Comparison of ENCODE assay signal across 33 cellular contexts in the genomic region with DNA sequence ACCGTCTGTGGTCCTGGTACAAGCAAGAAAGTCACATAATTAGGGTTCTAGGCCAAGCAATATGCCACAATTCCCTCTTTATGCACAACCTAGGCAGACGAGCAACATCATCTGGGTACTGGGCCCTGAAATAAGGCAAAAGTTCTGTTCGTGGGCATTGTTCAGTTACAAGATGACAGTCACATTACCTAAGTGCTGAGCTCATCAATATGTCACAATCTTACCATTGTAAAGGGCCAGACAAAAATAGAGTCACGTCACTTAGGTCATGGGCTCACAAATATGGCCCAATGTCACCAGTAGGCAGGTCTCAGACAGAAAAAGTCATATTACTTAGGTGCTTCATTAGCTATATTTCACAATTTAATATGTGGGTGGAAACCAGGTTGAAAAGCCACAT.
"Had no signal": no experiment of that assay in that cellular context is flagged by ENCODE, and none has a peak within 500 bp of the region (broad histone marks: within the 10 kb centered on the region; RNA-seq: fewer than 3 reads in every experiment).

No MANE protein-coding gene starts in this region.

- H3K9me3 Mint-ChIP-seq: activated B cell treated with CpG ODN at 0.5 μM for 24 hours; activated CD4-positive, alpha-beta memory T cell treated with anti-CD3 and anti-CD28 coated beads for 36 hours; activated CD4-positive, alpha-beta T cell treated with anti-CD3 and anti-CD28 coated beads, Interleukin-2, amount 10 ng/mL, durations not matched to agents 24 days and 14 days; activated naive CD4-positive, alpha-beta T cell treated with anti-CD3 and anti-CD28 coated beads for 36 hours; activated naive CD8-positive, alpha-beta T cell treated with anti-CD3 and anti-CD28 coated beads, Interleukin-2, amount 10 ng/mL, durations not matched to agents 7 days and 5 days; activated naive CD8-positive, alpha-beta T cell treated with anti-CD3 and anti-CD28 coated beads, Interleukin-2, amount 50 U/mL, for 24 hours; activated T-cell treated with anti-CD3 and anti-CD28 coated beads, Interleukin-2, amount 50 U/mL, for 24 hours; activated T-helper 2 cell treated with anti-CD3 and anti-CD28 coated beads, Interferon-gamma antibody, Interleukin-2, Interleukin-4, amounts not matched to agents 10 μg/mL and 5 μg/mL and 100 μg/mL, durations not matched to agents 14 hours and 24 hours and 36 hours; T-helper 1 cell treated with Interleukin-12 subunit alpha and Interleukin-12 subunit beta and Interleukin-4 antibody, amounts not matched to agents 30 μg/mL and 1 μg/mL, for 36 hours; T-helper 2 cell treated with Interferon-gamma antibody and Interleukin-4, amounts not matched to agents 5 μg/mL and 100 μg/mL, for 36 hours had no signal

- H3K36me3 Mint-ChIP-seq: activated CD4-positive, alpha-beta memory T cell treated with anti-CD3 and anti-CD28 coated beads for 36 hours; activated CD8-positive, alpha-beta memory T cell treated with anti-CD3 and anti-CD28 coated beads, Interleukin-2, amount 10 ng/mL, durations not matched to agents 7 days and 5 days; activated naive CD8-positive, alpha-beta T cell; activated naive CD8-positive, alpha-beta T cell treated with anti-CD3 and anti-CD28 coated beads, Interleukin-2, amount 10 ng/mL, durations not matched to agents 7 days and 5 days had no signal

- H3K27ac ChIP-seq: ascending aorta, body of pancreas, brain microvascular endothelial cell, breast epithelium, VCaP had no signal

- H3K4me3 Mint-ChIP-seq: activated B cell treated with CpG ODN at 0.5 μM for 24 hours; activated CD4-positive, alpha-beta memory T cell treated with anti-CD3 and anti-CD28 coated beads for 36 hours; activated CD4-positive, alpha-beta T cell treated with anti-CD3 and anti-CD28 coated beads, Interleukin-2, amount 10 ng/mL, durations not matched to agents 24 days and 14 days; activated CD8-positive, alpha-beta memory T cell treated with anti-CD3 and anti-CD28 coated beads, Interleukin-2, amount 10 ng/mL, durations not matched to agents 7 days and 5 days; activated CD8-positive, alpha-beta T cell treated with anti-CD3 and anti-CD28 coated beads, Interleukin-2, amount 10 ng/mL, durations not matched to agents 7 days and 5 days; activated naive CD4-positive, alpha-beta T cell treated with anti-CD3 and anti-CD28 coated beads for 36 hours; activated naive CD8-positive, alpha-beta T cell; activated naive CD8-positive, alpha-beta T cell treated with anti-CD3 and anti-CD28 coated beads, Interleukin-2, amount 10 ng/mL, durations not matched to agents 7 days and 5 days; activated naive CD8-positive, alpha-beta T cell treated with anti-CD3 and anti-CD28 coated beads, Interleukin-2, amount 50 U/mL, for 24 hours; activated T-cell treated with anti-CD3 and anti-CD28 coated beads, Interleukin-2, amount 50 U/mL, for 24 hours; T-helper 1 cell treated with Interleukin-12 subunit alpha and Interleukin-12 subunit beta and Interleukin-4 antibody, amounts not matched to agents 30 μg/mL and 1 μg/mL, for 36 hours; T-helper 2 cell treated with Interferon-gamma antibody and Interleukin-4, amounts not matched to agents 5 μg/mL and 100 μg/mL, for 36 hours had no signal

- H3K4me1 ChIP-seq: ascending aorta, body of pancreas, breast epithelium had no signal

- H3K36me3 ChIP-seq: ascending aorta, brain microvascular endothelial cell, breast epithelium had no signal

- H3K9me3 ChIP-seq: ascending aorta, body of pancreas, breast epithelium had no signal

- FAIRE-seq: TTC549 had no signal

- ATAC-seq: activated CD8-positive, alpha-beta memory T cell treated with anti-CD3 and anti-CD28 coated beads, Interleukin-2, amount 10 ng/mL, durations not matched to agents 7 days and 5 days; activated CD8-positive, alpha-beta T cell treated with anti-CD3 and anti-CD28 coated beads, Interleukin-2, amount 10 ng/mL, durations not matched to agents 7 days and 5 days; activated naive CD8-positive, alpha-beta T cell treated with anti-CD3 and anti-CD28 coated beads, Interleukin-2, amount 50 U/mL, for 24 hours; body of pancreas had no signal

- H3K27me3 Mint-ChIP-seq: activated B cell treated with CpG ODN at 0.5 μM for 24 hours; activated CD4-positive, alpha-beta memory T cell treated with anti-CD3 and anti-CD28 coated beads for 36 hours; activated CD4-positive, alpha-beta T cell treated with anti-CD3 and anti-CD28 coated beads, Interleukin-2, amount 10 ng/mL, durations not matched to agents 24 days and 14 days; activated CD8-positive, alpha-beta memory T cell treated with anti-CD3 and anti-CD28 coated beads, Interleukin-2, amount 10 ng/mL, durations not matched to agents 7 days and 5 days; activated naive CD8-positive, alpha-beta T cell; activated naive CD8-positive, alpha-beta T cell treated with anti-CD3 and anti-CD28 coated beads, Interleukin-2, amount 10 ng/mL, durations not matched to agents 7 days and 5 days; activated naive CD8-positive, alpha-beta T cell treated with anti-CD3 and anti-CD28 coated beads, Interleukin-2, amount 50 U/mL, for 24 hours; activated T-cell treated with anti-CD3 and anti-CD28 coated beads, Interleukin-2, amount 50 U/mL, for 24 hours had no signal

- H3K27ac Mint-ChIP-seq: activated B cell treated with CpG ODN at 0.5 μM for 24 hours; activated CD4-positive, alpha-beta memory T cell treated with anti-CD3 and anti-CD28 coated beads for 36 hours; activated CD4-positive, alpha-beta T cell treated with anti-CD3 and anti-CD28 coated beads, Interleukin-2, amount 10 ng/mL, durations not matched to agents 24 days and 14 days; activated CD8-positive, alpha-beta memory T cell treated with anti-CD3 and anti-CD28 coated beads, Interleukin-2, amount 10 ng/mL, durations not matched to agents 7 days and 5 days; activated CD8-positive, alpha-beta T cell treated with anti-CD3 and anti-CD28 coated beads, Interleukin-2, amount 10 ng/mL, durations not matched to agents 7 days and 5 days; activated naive CD4-positive, alpha-beta T cell treated with anti-CD3 and anti-CD28 coated beads for 36 hours; activated naive CD8-positive, alpha-beta T cell; activated naive CD8-positive, alpha-beta T cell treated with anti-CD3 and anti-CD28 coated beads, Interleukin-2, amount 10 ng/mL, durations not matched to agents 7 days and 5 days; activated naive CD8-positive, alpha-beta T cell treated with anti-CD3 and anti-CD28 coated beads, Interleukin-2, amount 50 U/mL, for 24 hours; activated T-cell treated with anti-CD3 and anti-CD28 coated beads, Interleukin-2, amount 50 U/mL, for 24 hours; activated T-helper 2 cell treated with anti-CD3 and anti-CD28 coated beads, Interferon-gamma antibody, Interleukin-2, Interleukin-4, amounts not matched to agents 10 μg/mL and 5 μg/mL and 100 μg/mL, durations not matched to agents 14 hours and 24 hours and 36 hours; T-helper 1 cell treated with Interleukin-12 subunit alpha and Interleukin-12 subunit beta and Interleukin-4 antibody, amounts not matched to agents 30 μg/mL and 1 μg/mL, for 36 hours; T-helper 2 cell treated with Interferon-gamma antibody and Interleukin-4, amounts not matched to agents 5 μg/mL and 100 μg/mL, for 36 hours had no signal

- H3K4me1 Mint-ChIP-seq: activated B cell treated with CpG ODN at 0.5 μM for 24 hours; activated CD4-positive, alpha-beta T cell treated with anti-CD3 and anti-CD28 coated beads, Interleukin-2, amount 10 ng/mL, durations not matched to agents 24 days and 14 days; activated CD8-positive, alpha-beta memory T cell treated with anti-CD3 and anti-CD28 coated beads, Interleukin-2, amount 10 ng/mL, durations not matched to agents 7 days and 5 days; activated naive CD8-positive, alpha-beta T cell treated with anti-CD3 and anti-CD28 coated beads, Interleukin-2, amount 10 ng/mL, durations not matched to agents 7 days and 5 days; activated naive CD8-positive, alpha-beta T cell treated with anti-CD3 and anti-CD28 coated beads, Interleukin-2, amount 50 U/mL, for 24 hours had no signal

- H3K4me3 ChIP-seq: ascending aorta, body of pancreas, breast epithelium had no signal

- H3K27me3 ChIP-seq: ascending aorta, body of pancreas, brain microvascular endothelial cell, breast epithelium had no signal

- DNase-seq: activated B cell treated with CpG ODN at 0.5 μM for 24 hours; activated CD4-positive, alpha-beta memory T cell treated with anti-CD3 and anti-CD28 coated beads for 36 hours; activated CD4-positive, alpha-beta T cell treated with anti-CD3 and anti-CD28 coated beads for 4 hours; activated CD4-positive, alpha-beta T cell treated with anti-CD3 and anti-CD28 coated beads, Interleukin-2, amount 10 ng/mL, durations not matched to agents 24 days and 14 days; activated CD4-positive, alpha-beta T cell treated with anti-CD3 and anti-CD28 coated beads, Interleukin-2, amount 50 U/mL, for 1 hour; activated CD4-positive, alpha-beta T cell treated with anti-CD3 and anti-CD28 coated beads, Interleukin-2, amount 50 U/mL, for 4 hours; activated CD4-positive, CD25-positive, alpha-beta regulatory T cell treated with anti-CD3 and anti-CD28 coated beads, Interleukin-2, amount 50 U/mL, for 72 hours; activated CD8-positive, alpha-beta memory T cell treated with anti-CD3 and anti-CD28 coated beads for 24 hours; activated CD8-positive, alpha-beta memory T cell treated with anti-CD3 and anti-CD28 coated beads, Interleukin-2, amount 10 ng/mL, durations not matched to agents 7 days and 5 days; activated CD8-positive, alpha-beta memory T cell treated with anti-CD3 and anti-CD28 coated beads, Interleukin-2, amount 50 U/mL, for 48 hours; activated CD8-positive, alpha-beta T cell treated with anti-CD3 and anti-CD28 coated beads, Interleukin-2, amount 10 ng/mL, durations not matched to agents 7 days and 5 days; activated effector memory CD4-positive, alpha-beta T cell treated with Interleukin-2 at 50 U/mL for 16 hours; activated gamma-delta T cell; activated naive CD4-positive, alpha-beta T cell treated with anti-CD3 and anti-CD28 coated beads for 36 hours; activated naive CD4-positive, alpha-beta T cell treated with anti-CD3 and anti-CD28 coated beads, Interleukin-2, amount 50 U/mL, for 16 hours; activated naive CD8-positive, alpha-beta T cell treated with anti-CD3 and anti-CD28 coated beads, Interleukin-2, amount 10 ng/mL, durations not matched to agents 7 days and 5 days; activated naive CD8-positive, alpha-beta T cell treated with anti-CD3 and anti-CD28 coated beads, Interleukin-2, amount 50 U/mL, for 24 hours; activated T-cell treated with anti-CD3 and anti-CD28 coated beads, Interleukin-2, amount 50 U/mL, for 24 hours; activated T-cell treated with anti-CD3 and anti-CD28 coated beads, Interleukin-2, amount 50 U/mL, for 48 hours; brain microvascular endothelial cell; central memory CD4-positive, alpha-beta T cell; T-helper 1 cell; T-helper 2 cell; T-helper 9 cell had no signal
